7 cellular contexts compared by ENCODE assay signal in the genomic region with DNA sequence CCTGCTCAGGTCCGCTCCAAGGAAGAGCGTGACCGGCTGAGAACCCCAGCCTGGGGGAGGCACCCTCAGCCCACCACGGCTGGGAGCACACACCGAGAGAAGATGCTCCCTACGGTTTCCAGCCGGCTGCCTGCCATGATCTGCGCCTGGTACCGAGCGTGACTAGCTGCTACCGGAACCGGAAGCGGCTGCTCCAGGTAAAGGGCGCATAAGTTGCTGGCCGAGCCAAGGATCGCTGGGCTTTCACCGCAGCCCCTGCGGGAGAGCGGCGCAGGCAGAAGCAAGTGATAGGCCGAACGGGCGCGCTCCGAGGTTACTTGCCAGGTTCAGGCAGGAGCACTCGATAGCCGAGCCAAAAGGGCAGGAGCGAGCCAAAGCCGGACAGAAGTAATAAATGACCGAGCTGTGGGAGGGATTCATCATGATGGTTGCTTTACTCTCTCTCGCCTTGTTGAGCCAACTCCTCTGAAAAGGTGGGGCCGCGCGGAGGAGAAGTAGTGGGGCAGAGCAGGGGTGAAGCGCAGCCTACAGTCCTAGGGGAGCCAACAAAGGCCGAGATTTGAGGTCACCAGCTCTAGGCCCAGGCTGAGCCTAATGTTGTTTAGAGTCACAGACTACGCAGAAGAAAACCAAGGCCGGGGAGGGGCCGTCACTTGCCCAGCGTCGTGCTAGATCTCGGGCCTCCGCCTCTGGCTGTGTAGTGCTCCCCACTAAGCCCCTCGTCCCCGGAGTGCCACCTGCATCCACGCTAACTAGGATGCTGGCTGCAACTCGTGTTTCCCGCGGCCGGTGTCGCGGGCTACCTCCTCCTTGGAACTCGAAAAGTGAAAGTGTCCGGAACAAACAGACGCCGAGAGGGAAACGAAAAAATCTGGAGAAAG. TPM values are rescaled to one million over a fixed set of nuclear protein-coding genes. Genes with fewer than 3 reads are reported as not detected.
DNase-seq lines count a peak whose midpoint lies in the region; ATAC-seq, FAIRE-seq and TF ChIP-seq lines count a peak whose summit lies in the region.

TSS of gene MRPS23 (minus strand) at position 171 of the 881 bp plus-strand sequence. CDS start at position 137, 34 bp downstream.

- H3K27ac ChIP-seq in astrocyte (ENCODE audit: low read depth, low read length), result peak within 1 kb of the TSS; percentile 88

- peaks cover 8% of the 10 kb centered on the region for H3K36me3 ChIP-seq in astrocyte (ENCODE audit: insufficient read depth, low read length)

- peaks cover 30% of the 10 kb centered on the region for H3K79me2 ChIP-seq in astrocyte (ENCODE audit: insufficient read depth, low read length)

- H3K4me3 ChIP-seq in astrocyte (ENCODE audit: insufficient read depth, low read depth, low read length), result peak within 1 kb of the TSS; percentile 95

- peaks cover 10% of the 10 kb centered on the region for H3K4me1 Mint-ChIP-seq in astrocyte (ENCODE audit: low read depth, unreplicated experiment)

- peak; percentile 98 for DNase-seq in NCI-H2029 (lab: John Stamatoyannopoulos, UW)
- peak; percentile 97 for DNase-seq in T-helper 22 cell (ENCODE audit: low read depth)
- peak; percentile 99 for DNase-seq in astrocyte (ENCODE audit: low read depth)
- peak; percentile 93 for DNase-seq in hepatic stellate cell (ENCODE audit: low spot score)
- DNase-seq in renal cortical epithelial cell (ENCODE audit: low read depth), result peak; percentile 95

- H3K4me3 Mint-ChIP-seq in astrocyte (ENCODE audit: unreplicated experiment), result peak within 1 kb of the TSS; percentile 91

- H3K9ac ChIP-seq in astrocyte (ENCODE audit: low read length), result peak within 1 kb of the TSS; percentile 89

- peaks cover 18% of the 10 kb centered on the region for H3K4me1 ChIP-seq in astrocyte (ENCODE audit: insufficient read depth, low read length)

- ATAC-seq in GM18505 (IDR thresholded peaks at IDR 0.05; ENCODE audit: unreplicated experiment) (peak; percentile 93), HG02973 (IDR thresholded peaks at IDR 0.05; ENCODE audit: unreplicated experiment) (peak; percentile 94)

- no peaks in the 10 kb centered on the region for H3K9me3 ChIP-seq in astrocyte (ENCODE audit: insufficient read depth, low read depth, low read length)

- TF ChIP-seq POLR2A in GM18505 (IDR thresholded peaks at IDR 0.05; ENCODE audit: borderline replicate concordance, extremely low read depth, insufficient read depth, insufficient read length), result peak; percentile 86

- H3K27me3 Mint-ChIP-seq in astrocyte (ENCODE audit: low read depth, unreplicated experiment), result no peaks in the 10 kb centered on the region

- H3K27ac Mint-ChIP-seq in astrocyte (ENCODE audit: unreplicated experiment), result peak within 1 kb of the TSS; percentile 99

- H2AFZ ChIP-seq in astrocyte (ENCODE audit: low read depth, low read length), result peak within 1 kb of the TSS; percentile 88

- FAIRE-seq in astrocyte (lab: Jason Lieb, UNC), result no peak

- no peaks in the 10 kb centered on the region for H3K27me3 ChIP-seq in astrocyte (ENCODE audit: insufficient read depth, low read length)

- H3K36me3 Mint-ChIP-seq in astrocyte (ENCODE audit: low read depth, unreplicated experiment), result no peaks in the 10 kb centered on the region

- H4K20me1 ChIP-seq in astrocyte (ENCODE audit: insufficient read depth, low read length), result peaks cover 8% of the 10 kb centered on the region

- peak within 1 kb of the TSS; percentile 98 for H3K4me2 ChIP-seq in astrocyte (ENCODE audit: low read length)

- TF ChIP-seq CTCF in astrocyte (IDR thresholded peaks at IDR 0.05; ENCODE audit: insufficient read depth, low read depth, low read length), result no peak

- H3K9me3 Mint-ChIP-seq in astrocyte (ENCODE audit: unreplicated experiment), result no peaks in the 10 kb centered on the region

RNA-seq across cellular contexts. Expression of gene MRPS23, which starts in this region (rescaled TPM):
- total RNA-seq in astrocyte (56.9 and 61.3 TPM in 2 replicates), renal cortical epithelial cell (20.2 and 58.9 TPM in 2 replicates)

Comparison
In these comparisons a context has a peak if more than half of its experiments do, and no peak if none do; other contexts are left out.
1. Peak in every context shown above with its lines: DNase-seq, ATAC-seq, H3K4me3 ChIP-seq and H3K27ac ChIP-seq.